ENCODE assay signal across 1 cellular context in the genomic region with DNA sequence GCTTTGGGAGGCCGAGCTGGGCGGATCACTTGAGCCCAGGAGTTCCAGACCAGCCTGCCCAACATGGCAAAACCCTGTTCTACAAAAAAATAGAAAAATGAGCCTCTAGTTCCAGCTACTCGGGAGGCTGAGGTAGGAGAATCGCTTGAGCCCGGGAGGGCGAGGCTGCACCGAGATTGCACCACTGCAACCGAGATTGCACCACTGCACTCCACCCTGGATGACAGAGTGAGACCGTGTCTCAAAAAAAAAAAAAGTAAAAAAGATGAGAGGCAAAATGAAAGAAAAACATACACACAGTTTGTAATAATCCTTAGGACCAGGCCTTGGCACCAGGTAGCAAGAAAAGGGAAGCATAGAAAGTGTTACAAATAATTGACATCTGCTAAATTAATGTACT.
TF ChIP-seq lines count a peak whose summit lies in the region.

No MANE protein-coding gene starts in this region.

TF ChIP-seq in GM23338, 12 proteins besides CTCF, POLR2A, EP300 and RAD21 (continued from another document):
- TF ChIP-seq, protein P1, sequence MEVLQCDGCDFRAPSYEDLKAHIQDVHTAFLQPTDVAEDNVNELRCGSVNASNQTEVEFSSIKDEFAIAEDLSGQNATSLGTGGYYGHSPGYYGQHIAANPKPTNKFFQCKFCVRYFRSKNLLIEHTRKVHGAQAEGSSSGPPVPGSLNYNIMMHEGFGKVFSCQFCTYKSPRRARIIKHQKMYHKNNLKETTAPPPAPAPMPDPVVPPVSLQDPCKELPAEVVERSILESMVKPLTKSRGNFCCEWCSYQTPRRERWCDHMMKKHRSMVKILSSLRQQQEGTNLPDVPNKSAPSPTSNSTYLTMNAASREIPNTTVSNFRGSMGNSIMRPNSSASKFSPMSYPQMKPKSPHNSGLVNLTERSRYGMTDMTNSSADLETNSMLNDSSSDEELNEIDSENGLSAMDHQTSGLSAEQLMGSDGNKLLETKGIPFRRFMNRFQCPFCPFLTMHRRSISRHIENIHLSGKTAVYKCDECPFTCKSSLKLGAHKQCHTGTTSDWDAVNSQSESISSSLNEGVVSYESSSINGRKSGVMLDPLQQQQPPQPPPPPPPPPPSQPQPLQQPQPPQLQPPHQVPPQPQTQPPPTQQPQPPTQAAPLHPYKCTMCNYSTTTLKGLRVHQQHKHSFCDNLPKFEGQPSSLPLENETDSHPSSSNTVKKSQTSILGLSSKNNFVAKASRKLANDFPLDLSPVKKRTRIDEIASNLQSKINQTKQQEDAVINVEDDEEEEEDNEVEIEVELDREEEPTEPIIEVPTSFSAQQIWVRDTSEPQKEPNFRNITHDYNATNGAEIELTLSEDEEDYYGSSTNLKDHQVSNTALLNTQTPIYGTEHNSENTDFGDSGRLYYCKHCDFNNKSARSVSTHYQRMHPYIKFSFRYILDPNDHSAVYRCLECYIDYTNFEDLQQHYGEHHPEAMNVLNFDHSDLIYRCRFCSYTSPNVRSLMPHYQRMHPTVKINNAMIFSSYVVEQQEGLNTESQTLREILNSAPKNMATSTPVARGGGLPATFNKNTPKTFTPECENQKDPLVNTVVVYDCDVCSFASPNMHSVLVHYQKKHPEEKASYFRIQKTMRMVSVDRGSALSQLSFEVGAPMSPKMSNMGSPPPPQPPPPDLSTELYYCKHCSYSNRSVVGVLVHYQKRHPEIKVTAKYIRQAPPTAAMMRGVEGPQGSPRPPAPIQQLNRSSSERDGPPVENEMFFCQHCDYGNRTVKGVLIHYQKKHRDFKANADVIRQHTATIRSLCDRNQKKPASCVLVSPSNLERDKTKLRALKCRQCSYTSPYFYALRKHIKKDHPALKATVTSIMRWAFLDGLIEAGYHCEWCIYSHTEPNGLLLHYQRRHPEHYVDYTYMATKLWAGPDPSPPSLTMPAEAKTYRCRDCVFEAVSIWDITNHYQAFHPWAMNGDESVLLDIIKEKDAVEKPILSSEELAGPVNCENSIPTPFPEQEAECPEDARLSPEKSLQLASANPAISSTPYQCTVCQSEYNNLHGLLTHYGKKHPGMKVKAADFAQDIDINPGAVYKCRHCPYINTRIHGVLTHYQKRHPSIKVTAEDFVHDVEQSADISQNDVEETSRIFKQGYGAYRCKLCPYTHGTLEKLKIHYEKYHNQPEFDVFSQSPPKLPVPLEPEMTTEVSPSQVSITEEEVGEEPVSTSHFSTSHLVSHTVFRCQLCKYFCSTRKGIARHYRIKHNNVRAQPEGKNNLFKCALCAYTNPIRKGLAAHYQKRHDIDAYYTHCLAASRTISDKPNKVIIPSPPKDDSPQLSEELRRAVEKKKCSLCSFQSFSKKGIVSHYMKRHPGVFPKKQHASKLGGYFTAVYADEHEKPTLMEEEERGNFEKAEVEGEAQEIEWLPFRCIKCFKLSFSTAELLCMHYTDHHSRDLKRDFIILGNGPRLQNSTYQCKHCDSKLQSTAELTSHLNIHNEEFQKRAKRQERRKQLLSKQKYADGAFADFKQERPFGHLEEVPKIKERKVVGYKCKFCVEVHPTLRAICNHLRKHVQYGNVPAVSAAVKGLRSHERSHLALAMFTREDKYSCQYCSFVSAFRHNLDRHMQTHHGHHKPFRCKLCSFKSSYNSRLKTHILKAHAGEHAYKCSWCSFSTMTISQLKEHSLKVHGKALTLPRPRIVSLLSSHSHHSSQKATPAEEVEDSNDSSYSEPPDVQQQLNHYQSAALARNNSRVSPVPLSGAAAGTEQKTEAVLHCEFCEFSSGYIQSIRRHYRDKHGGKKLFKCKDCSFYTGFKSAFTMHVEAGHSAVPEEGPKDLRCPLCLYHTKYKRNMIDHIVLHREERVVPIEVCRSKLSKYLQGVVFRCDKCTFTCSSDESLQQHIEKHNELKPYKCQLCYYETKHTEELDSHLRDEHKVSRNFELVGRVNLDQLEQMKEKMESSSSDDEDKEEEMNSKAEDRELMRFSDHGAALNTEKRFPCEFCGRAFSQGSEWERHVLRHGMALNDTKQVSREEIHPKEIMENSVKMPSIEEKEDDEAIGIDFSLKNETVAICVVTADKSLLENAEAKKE (CRISPR knock-in tag; IDR thresholded peaks at IDR 0.05), result no peak
- TF ChIP-seq EZH2 (IDR thresholded peaks at IDR 0.05; ENCODE audit: low read depth, unreplicated experiment), result no peak
- no peak for TF ChIP-seq NANOG (IDR thresholded peaks at IDR 0.05; ENCODE audit: borderline replicate concordance)
- TF ChIP-seq, protein P2, sequence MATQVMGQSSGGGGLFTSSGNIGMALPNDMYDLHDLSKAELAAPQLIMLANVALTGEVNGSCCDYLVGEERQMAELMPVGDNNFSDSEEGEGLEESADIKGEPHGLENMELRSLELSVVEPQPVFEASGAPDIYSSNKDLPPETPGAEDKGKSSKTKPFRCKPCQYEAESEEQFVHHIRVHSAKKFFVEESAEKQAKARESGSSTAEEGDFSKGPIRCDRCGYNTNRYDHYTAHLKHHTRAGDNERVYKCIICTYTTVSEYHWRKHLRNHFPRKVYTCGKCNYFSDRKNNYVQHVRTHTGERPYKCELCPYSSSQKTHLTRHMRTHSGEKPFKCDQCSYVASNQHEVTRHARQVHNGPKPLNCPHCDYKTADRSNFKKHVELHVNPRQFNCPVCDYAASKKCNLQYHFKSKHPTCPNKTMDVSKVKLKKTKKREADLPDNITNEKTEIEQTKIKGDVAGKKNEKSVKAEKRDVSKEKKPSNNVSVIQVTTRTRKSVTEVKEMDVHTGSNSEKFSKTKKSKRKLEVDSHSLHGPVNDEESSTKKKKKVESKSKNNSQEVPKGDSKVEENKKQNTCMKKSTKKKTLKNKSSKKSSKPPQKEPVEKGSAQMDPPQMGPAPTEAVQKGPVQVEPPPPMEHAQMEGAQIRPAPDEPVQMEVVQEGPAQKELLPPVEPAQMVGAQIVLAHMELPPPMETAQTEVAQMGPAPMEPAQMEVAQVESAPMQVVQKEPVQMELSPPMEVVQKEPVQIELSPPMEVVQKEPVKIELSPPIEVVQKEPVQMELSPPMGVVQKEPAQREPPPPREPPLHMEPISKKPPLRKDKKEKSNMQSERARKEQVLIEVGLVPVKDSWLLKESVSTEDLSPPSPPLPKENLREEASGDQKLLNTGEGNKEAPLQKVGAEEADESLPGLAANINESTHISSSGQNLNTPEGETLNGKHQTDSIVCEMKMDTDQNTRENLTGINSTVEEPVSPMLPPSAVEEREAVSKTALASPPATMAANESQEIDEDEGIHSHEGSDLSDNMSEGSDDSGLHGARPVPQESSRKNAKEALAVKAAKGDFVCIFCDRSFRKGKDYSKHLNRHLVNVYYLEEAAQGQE (IDR thresholded peaks at IDR 0.05; ENCODE audit: unreplicated experiment), result no peak
- TF ChIP-seq CREB1 (CRISPR knock-in tag; IDR thresholded peaks at IDR 0.05; ENCODE audit: low read depth), result no peak
- no peak for TF ChIP-seq STAT1 (IDR thresholded peaks at IDR 0.05; ENCODE audit: unreplicated experiment)
- no peak for TF ChIP-seq EZH2phosphoT487 (IDR thresholded peaks at IDR 0.05; ENCODE audit: unreplicated experiment)
- TF ChIP-seq, protein P3, sequence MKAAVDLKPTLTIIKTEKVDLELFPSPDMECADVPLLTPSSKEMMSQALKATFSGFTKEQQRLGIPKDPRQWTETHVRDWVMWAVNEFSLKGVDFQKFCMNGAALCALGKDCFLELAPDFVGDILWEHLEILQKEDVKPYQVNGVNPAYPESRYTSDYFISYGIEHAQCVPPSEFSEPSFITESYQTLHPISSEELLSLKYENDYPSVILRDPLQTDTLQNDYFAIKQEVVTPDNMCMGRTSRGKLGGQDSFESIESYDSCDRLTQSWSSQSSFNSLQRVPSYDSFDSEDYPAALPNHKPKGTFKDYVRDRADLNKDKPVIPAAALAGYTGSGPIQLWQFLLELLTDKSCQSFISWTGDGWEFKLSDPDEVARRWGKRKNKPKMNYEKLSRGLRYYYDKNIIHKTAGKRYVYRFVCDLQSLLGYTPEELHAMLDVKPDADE (IDR thresholded peaks at IDR 0.05), result no peak
- no peak for TF ChIP-seq POLR2AphosphoS5 (IDR thresholded peaks at IDR 0.05; ENCODE audit: low read depth)
- TF ChIP-seq ZNF331 (CRISPR knock-in tag; IDR thresholded peaks at IDR 0.05; ENCODE audit: low read depth), result no peak
- no peak for TF ChIP-seq JUNB (IDR thresholded peaks at IDR 0.05; ENCODE audit: unreplicated experiment)
